7 cellular contexts compared by ENCODE assay signal in genomic region chr14:54652188-54652889, GRCh38.
DNase-seq lines count a peak whose midpoint lies in the region; TF ChIP-seq lines count a peak whose summit lies in the region.

No MANE protein-coding gene starts in this region.

- H3K27ac ChIP-seq in liver (ENCODE audit: low read depth in 1 of 2, low read length in 2 of 2), result peak overlapping the region; percentile 44 to 64
- peak overlapping the region; percentile 84 for H3K27ac ChIP-seq in urinary bladder (ENCODE audit: low read depth)

- peaks cover 0 to 15% (median 5%) of the 10 kb centered on the region in 4 donors for H3K4me1 ChIP-seq in liver (ENCODE audit: control insufficient read depth in 4 of 4, insufficient read depth in 4 of 4, low read length in 3 of 4)
- no peaks in the 10 kb centered on the region for H3K4me1 ChIP-seq in urinary bladder (ENCODE audit: insufficient read depth)

- 70% methylated on average over 11 of the region's 11 CpGs for WGBS in liver
- 14% methylated on average over 11 of the region's 11 CpGs for WGBS in urinary bladder

- no peaks in the 10 kb centered on the region for H3K9me3 ChIP-seq in liver (ENCODE audit: control insufficient read depth in 4 of 4, low read length in 3 of 4)

- TF ChIP-seq CTCF in liver (IDR thresholded peaks at IDR 0.05; ENCODE audit: low read depth, low read length, missing input control), result no peak

- H3K36me3 ChIP-seq in liver (ENCODE audit: control insufficient read depth in 4 of 4, insufficient read depth in 3 of 4, low read depth in 1 of 4, low read length in 3 of 4) (no peaks in the 10 kb centered on the region), urinary bladder (ENCODE audit: insufficient read depth) (no peaks in the 10 kb centered on the region)

- H3K9ac ChIP-seq in liver (ENCODE audit: low read depth in 1 of 2, low read length in 2 of 2), result peak overlapping the region in 1 of 2 donors; percentile 27

- H3K27me3 ChIP-seq in liver (ENCODE audit: control insufficient read depth in 4 of 4, insufficient read depth in 4 of 4, low read length in 3 of 4), result no peaks in the 10 kb centered on the region

- no peak overlapping the region for H3K4me3 ChIP-seq in liver (ENCODE audit: low read depth in 1 of 3, low read length in 3 of 3)
- peak overlapping the region; percentile 9 for H3K4me3 ChIP-seq in urinary bladder (ENCODE audit: low read depth, low read length)

- TF ChIP-seq RAD21 in liver (IDR thresholded peaks at IDR 0.05), result peak in 1 of 2 donors; percentile 12

- DNase-seq in LHCN-M2 (ENCODE audit: low read depth), result peak; percentile 99
- peak; percentile 92 to 97 for DNase-seq in dermis microvascular lymphatic vessel endothelial cell (ENCODE audit: low read depth in 2 of 2)
- no peak for DNase-seq in DMS153 (lab: John Stamatoyannopoulos, UW)
- no peak for DNase-seq in activated effector memory CD4-positive, alpha-beta T cell treated with Interleukin-2 at 50 U/mL for 16 hours
- DNase-seq in GM19240 (ENCODE audit: insufficient read length, low spot score), result no peak

TF ChIP-seq in liver, 16 proteins besides CTCF, POLR2A, EP300 and RAD21:
- TF ChIP-seq JUND (IDR thresholded peaks at IDR 0.05) (peak; percentile 74 to 85), NR2F2 (IDR thresholded peaks at IDR 0.05) (peak; percentile 75), RXRA (IDR thresholded peaks at IDR 0.05) (peak in 1 of 2 donors; percentile 12), SP1 (IDR thresholded peaks at IDR 0.05) (peak; percentile 58)
- TF ChIP-seq, protein P1, sequence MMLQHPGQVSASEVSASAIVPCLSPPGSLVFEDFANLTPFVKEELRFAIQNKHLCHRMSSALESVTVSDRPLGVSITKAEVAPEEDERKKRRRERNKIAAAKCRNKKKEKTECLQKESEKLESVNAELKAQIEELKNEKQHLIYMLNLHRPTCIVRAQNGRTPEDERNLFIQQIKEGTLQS (IDR thresholded peaks at IDR 0.05), result peak; percentile 32
- TF ChIP-seq, protein P2, sequence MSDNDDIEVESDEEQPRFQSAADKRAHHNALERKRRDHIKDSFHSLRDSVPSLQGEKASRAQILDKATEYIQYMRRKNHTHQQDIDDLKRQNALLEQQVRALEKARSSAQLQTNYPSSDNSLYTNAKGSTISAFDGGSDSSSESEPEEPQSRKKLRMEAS (IDR thresholded peaks at IDR 0.05), result no peak

Comparison
In these comparisons a context has a peak if more than half of its experiments do, and no peak if none do; other contexts are left out.
1. DNase-seq: peak in LHCN-M2 (single experiment) and dermis microvascular lymphatic vessel endothelial cell (2 of 2); none in DMS153 (single experiment), activated effector memory CD4-positive, alpha-beta T cell treated with Interleukin-2 at 50 U/mL for 16 hours (single experiment) and GM19240 (single experiment).